In the genomic region with DNA sequence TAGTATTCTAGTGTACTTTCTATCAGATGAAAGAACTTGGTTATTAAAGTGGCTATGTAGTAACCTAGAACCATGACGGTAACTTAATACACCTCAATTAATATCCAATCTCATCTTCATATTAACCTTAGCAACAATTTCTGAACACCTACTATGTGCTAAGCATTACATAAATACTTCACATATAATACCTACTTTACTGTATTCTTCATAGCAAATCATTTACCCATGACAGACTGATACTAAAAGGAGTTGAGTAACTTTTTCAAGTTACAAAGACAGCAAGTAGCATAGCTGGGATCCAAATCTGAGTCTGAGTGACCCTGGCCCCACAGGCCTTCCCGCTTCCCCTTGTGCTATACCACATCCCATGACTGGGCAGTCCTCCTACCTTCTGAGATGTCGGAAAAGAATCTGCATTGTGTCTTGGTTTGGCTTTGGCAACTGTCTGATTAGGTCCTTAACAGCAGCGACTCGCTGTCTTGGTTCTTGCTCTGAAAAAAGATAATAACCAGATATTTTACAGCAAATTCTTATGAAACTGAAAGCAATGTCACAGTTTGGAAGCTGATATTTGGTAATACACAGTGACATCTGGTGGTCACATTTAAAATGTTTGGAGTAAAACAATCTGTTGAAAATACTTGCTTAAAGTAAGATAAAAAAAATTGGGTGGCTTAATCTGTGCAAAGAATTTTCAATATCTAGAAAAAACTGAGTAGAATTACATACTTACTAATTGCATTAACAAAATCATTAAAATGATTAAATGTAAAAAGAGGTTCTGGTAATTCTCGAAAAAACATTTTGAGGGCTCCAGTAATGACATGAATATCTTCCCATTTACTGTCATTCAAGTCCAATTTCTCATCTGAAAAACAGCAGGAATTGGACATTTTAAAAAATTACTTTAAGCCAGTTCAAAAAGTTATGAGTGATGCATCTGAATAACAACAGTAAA, we compare ENCODE assay signal across 2 cellular contexts.
TF ChIP-seq lines count a peak whose summit lies in the region.

No MANE protein-coding gene starts in this region.

TF ChIP-seq in IMR-90, 13 proteins besides CTCF, POLR2A, EP300 and RAD21:
- TF ChIP-seq CEBPB (IDR thresholded peaks at IDR 0.05; ENCODE audit: low read depth, low read length) (peak; percentile 49; the same call in 1 of the 2 replicates), CHD1 (IDR thresholded peaks at IDR 0.05; ENCODE audit: low read depth, low read length) (no peak), SMC3 (IDR thresholded peaks at IDR 0.05; ENCODE audit: low read depth, low read length) (peak; percentile 76), NFE2L2 (IDR thresholded peaks at IDR 0.05; ENCODE audit: low read depth, low read length) (0 out of 2 replicates have a peak, but pooled peaks have one; percentile 7), RCOR1 (IDR thresholded peaks at IDR 0.05; ENCODE audit: insufficient replicate concordance, low read length) (no peak)

TF ChIP-seq in H1, 55 proteins besides CTCF, POLR2A, EP300 and RAD21:
- no peak for TF ChIP-seq POU5F1 (IDR thresholded peaks at IDR 0.05; ENCODE audit: low read depth, low read length)
- TF ChIP-seq SP1 (IDR thresholded peaks at IDR 0.05; ENCODE audit: low read depth, low read length): no peak
- TF ChIP-seq RNF2 (IDR thresholded peaks at IDR 0.05; ENCODE audit: borderline replicate concordance, low read depth, low read length, missing control alignments, poor library complexity, severe bottlenecking): no peak
- no peak for TF ChIP-seq YY1 (IDR thresholded peaks at IDR 0.05; ENCODE audit: low read depth, low read length)
- TF ChIP-seq SAP30 (IDR thresholded peaks at IDR 0.05; ENCODE audit: insufficient read depth, insufficient replicate concordance, low read length): no peak
- TF ChIP-seq RXRA (IDR thresholded peaks at IDR 0.05; ENCODE audit: insufficient read depth, low read depth, low read length): no peak
- TF ChIP-seq CREB1 (IDR thresholded peaks at IDR 0.05): no peak
- TF ChIP-seq CHD1 (IDR thresholded peaks at IDR 0.05; ENCODE audit: low read depth, low read length): no peak
- TF ChIP-seq E2F6 (IDR thresholded peaks at IDR 0.05): no peak
- TF ChIP-seq EZH2 (IDR thresholded peaks at IDR 0.05; ENCODE audit: low read depth, low read length, severe bottlenecking): no peak
TF ChIP-seq in H1: peak in this region for 0.
